In the genomic region with DNA sequence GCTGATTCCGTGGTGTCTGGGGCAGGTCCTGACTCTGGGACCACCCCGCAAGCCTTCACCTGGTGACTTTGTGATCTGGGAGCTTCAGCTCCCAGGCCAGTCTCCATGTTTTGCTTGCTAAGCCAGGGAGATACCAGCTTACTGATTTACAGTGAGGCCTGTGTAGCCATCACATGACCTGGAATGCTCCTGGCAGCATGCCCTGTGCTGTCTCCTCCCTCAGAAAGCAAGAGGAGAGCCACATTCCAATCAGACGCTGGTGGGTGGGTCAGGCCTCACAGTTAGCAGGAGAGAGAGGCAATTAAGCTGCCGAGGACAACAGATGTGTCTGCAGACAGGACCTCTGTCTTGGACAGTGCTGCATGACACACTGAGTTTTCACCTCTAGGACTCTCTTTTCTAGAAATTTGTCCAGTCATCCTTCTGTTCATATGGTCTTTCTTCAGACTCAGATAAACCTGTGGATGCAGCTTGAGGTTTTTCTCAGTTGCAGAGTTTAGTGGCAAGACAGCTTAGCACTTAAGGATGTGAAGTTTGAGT, we compare ENCODE assay signal across 9 cellular contexts. TPM values are rescaled to one million over a fixed set of nuclear protein-coding genes. Genes with fewer than 3 reads are reported as not detected.
DNase-seq lines count a peak whose midpoint lies in the region; ATAC-seq, FAIRE-seq and TF ChIP-seq lines count a peak whose summit lies in the region.
"Had no signal": no experiment of that assay in that cellular context is flagged by ENCODE, and none has a peak within 500 bp of the region (broad histone marks: within the 10 kb centered on the region; RNA-seq: fewer than 3 reads in every experiment).

No MANE protein-coding gene starts in this region.

- 0 out of 2 replicates have a peak, but pooled peaks have one; percentile 48 for TF ChIP-seq RAD21 in HepG2 (CRISPR knock-in tag; IDR thresholded peaks at IDR 0.05)

- POLR2A ChIA-PET in HepG2 (lab: Yijun Ruan, JAX): interaction anchor here (0.7 to 6.7 kb wide), 22 partner anchors 14 to 705 kb away, joined by 3 to 93 read pairs (median 5); a partner anchor contains a TSS

- H3K4me1 ChIP-seq in HepG2 (ENCODE audit: insufficient read depth, low read length) (peaks cover 65% of the 10 kb centered on the region), tibial artery (peaks cover 0 to 10% (median 3%) of the 10 kb centered on the region in 4 donors), spleen (peaks cover 0 to 8% (median 0%) of the 10 kb centered on the region in 6 donors)

- peak overlapping the region; percentile 67 for H3K27ac ChIP-seq in HepG2 (ENCODE audit: extremely low read length, insufficient read depth, low read length)
- H3K27ac ChIP-seq in tibial artery: peak overlapping the region in 1 of 2 donors; percentile 17
- peak overlapping the region in 3 of 8 donors; percentile 27 to 58 (median 30) for H3K27ac ChIP-seq in spleen

- H3K36me3 ChIP-seq in H7 (replicated peaks; ENCODE audit: control insufficient read depth, insufficient read depth, low read length) (no peaks in the 10 kb centered on the region), HepG2 (replicated peaks in 1 of 2; ENCODE audit: control insufficient read depth in 1 of 2, insufficient read depth in 2 of 2, low read length in 2 of 2) (no peaks in the 10 kb centered on the region), tibial artery (peaks cover 0 to 8% (median 0%) of the 10 kb centered on the region in 3 donors), spleen (peaks cover 0 to 25% (median 0%) of the 10 kb centered on the region in 6 donors)

- H3K4me3 ChIP-seq in H7 (ENCODE audit: insufficient read depth, low read depth, low read length) (no peak overlapping the region), HepG2 (replicated peaks in 1 of 3; ENCODE audit: insufficient read depth in 1 of 3, low read depth in 2 of 3, low read length in 3 of 3) (peak overlapping the region in 2 of 3 experiments; percentile 22 to 52; a peak in 3 of 6 replicates), tibial artery (no peak overlapping the region), spleen (no peak overlapping the region)

- peak; percentile 99 for FAIRE-seq in HepG2 (lab: Jason Lieb, UNC)
- FAIRE-seq in GM12892 (lab: Jason Lieb, UNC): no peak

- CTCF ChIA-PET in HepG2 (lab: Yijun Ruan, JAX; ENCODE audit: low intra/inter-chr PET ratio, low total read pairs): no interaction called here

- ATAC-seq in HepG2 (peak; percentile 95), GM19324 (IDR thresholded peaks at IDR 0.05; ENCODE audit: low FRiP score, unreplicated experiment) (no peak)

- H3K79me2 ChIP-seq in HepG2 (ENCODE audit: insufficient read depth, low read length): no peaks in the 10 kb centered on the region

- intact Hi-C loops in HepG2 (cut with micrococcal nuclease; ENCODE audit: unreplicated experiment) (no loop called here), tibial artery (cut with DNase I; ENCODE audit: low total_unique reads) (no loop called here), spleen (cut with DNase I; ENCODE audit: low total_unique reads) (no loop called here)

- 0 out of 2 replicates have a peak, but pooled peaks have one; percentile 21 for TF ChIP-seq CTCF in HepG2 (CRISPR knock-in tag; IDR thresholded peaks at IDR 0.05)
- TF ChIP-seq CTCF in tibial artery (IDR thresholded peaks at IDR 0.05): no peak
- TF ChIP-seq CTCF in spleen (IDR thresholded peaks at IDR 0.05 in 8 of 11, conservative IDR thresholded peaks at IDR 0.05 in 3 of 11): no peak

- H2AFZ ChIP-seq in HepG2 (ENCODE audit: low read length): peak overlapping the region; percentile 81

- H3K27me3 ChIP-seq in H7 (ENCODE audit: control insufficient read depth, insufficient read depth, low read length) (no peaks in the 10 kb centered on the region), HepG2 (ENCODE audit: control insufficient read depth in 1 of 2, insufficient read depth in 2 of 2, low read length in 2 of 2) (no peaks in the 10 kb centered on the region), tibial artery (no peaks in the 10 kb centered on the region), spleen (replicated peaks in 1 of 7) (no peaks in the 10 kb centered on the region)

- no peaks in the 10 kb centered on the region for H4K20me1 ChIP-seq in HepG2 (ENCODE audit: insufficient read depth, low read length)

- peak overlapping the region; percentile 61 for H3K9ac ChIP-seq in HepG2 (ENCODE audit: insufficient read depth, low read depth, low read length)

- in situ Hi-C loops in HepG2 (cut with HindIII; ENCODE audit: extremely low pct_ligation_motif_present, low pct_unique_long_range_greater_than_20kb): loop anchor here (5.0 kb wide), 2 partner anchors 51 to 111 kb away; no protein-coding TSS in a partner anchor

- BruUV-seq in HepG2 (replicated peaks; lab: Mats Ljungman, UMichigan): no TSS peak

- H3K9me3 ChIP-seq in HepG2 (ENCODE audit: low read length) (no peaks in the 10 kb centered on the region), tibial artery (no peaks in the 10 kb centered on the region), spleen (no peaks in the 10 kb centered on the region)

- TF ChIP-seq EP300 in HepG2 (IDR thresholded peaks at IDR 0.05; ENCODE audit: low read depth in 2 of 2, low read length in 2 of 2) (no peak), HepG2 (CRISPR knock-in tag; IDR thresholded peaks at IDR 0.05; ENCODE audit: borderline replicate concordance) (no peak)

- 11% methylated on average over 2 of the region's 4 CpGs for WGBS in HepG2 (ENCODE audit: low lambda C conversion rate)
- WGBS in spleen, 5 donors: 50 to 89% (median 59%) methylated on average over 3 to 4 of the region's 4 CpGs

- peak; percentile 51 for DNase-seq in H7
- peak; percentile 23 for DNase-seq in NCI-H526 treated with DMSO at 0.1 percent for 48 hours (lab: John Stamatoyannopoulos, UW)
- peak; percentile 13 for DNase-seq in cortex of kidney (lab: John Stamatoyannopoulos, UW)
- peak; percentile 94 for DNase-seq in HepG2 (ENCODE audit: low spot score)
- peak; percentile 47 to 75 for DNase-seq in tibial artery
- no peak for DNase-seq in GM12892 (ENCODE audit: insufficient read length)
- no peak for DNase-seq in spleen
- DNase-seq: naive B cell had no signal

- TF ChIP-seq POLR2A in HepG2 (IDR thresholded peaks at IDR 0.05; ENCODE audit: insufficient read depth in 1 of 2, low read depth in 2 of 2, low read length in 2 of 2): peak; percentile 60 to 86
- TF ChIP-seq POLR2A in GM12892 (IDR thresholded peaks at IDR 0.05; ENCODE audit: low read depth, low read length): no peak
- TF ChIP-seq POLR2A in spleen (IDR thresholded peaks at IDR 0.05): no peak

- H3K4me2 ChIP-seq in HepG2 (ENCODE audit: low read depth, low read length): peak overlapping the region; percentile 81

RNA-seq across cellular contexts. Expression of a gene that starts 24.4 kb away (rescaled TPM):
- 36.1 and 37.0 TPM in 2 replicates for total RNA-seq in H7 (2014; rRNA removed; shearing (Covaris generic))
- total RNA-seq in HepG2 (2016; rRNA removed; fragmentation: Illumina TruSeq; extraction: Trizol) (16.6 and 28.4 TPM in 2 replicates), spleen (10 to 100 TPM in 4 of 7 donors, 1 to 10 TPM in 3; 7.7 to 17.7 (median 11.2) TPM)
- total RNA-seq in HepG2 (2016; cell fraction: cytosol; rRNA removed; fragmentation: Illumina TruSeq; extraction: Trizol; ENCODE audit: low read depth): 1.7 and 2.2 TPM in 2 replicates
- total RNA-seq in HepG2 (2016; cell fraction: insoluble cytoplasmic fraction; rRNA removed; fragmentation: Illumina TruSeq; extraction: Trizol): 17.2 and 31.8 TPM in 2 replicates
- total RNA-seq in HepG2 (2016; cell fraction: membrane; rRNA removed; fragmentation: Illumina TruSeq; extraction: Trizol): 9.3 and 10.1 TPM in 2 replicates
- 10.1 and 11.9 TPM in 2 replicates for total RNA-seq in HepG2 (2016; cell fraction: nucleus; rRNA removed; fragmentation: Illumina TruSeq; extraction: Trizol)
- polyA plus RNA-seq in HepG2 (2011; rRNA removed) (9.3 and 13.1 TPM in 2 replicates), spleen (1 to 10 TPM; 4.6 to 5.9 (median 5.3) TPM)
- 5.4 and 8.7 TPM in 2 replicates for polyA plus RNA-seq in HepG2 (2011; cell fraction: cytosol; rRNA removed)
- polyA plus RNA-seq in HepG2 (2011; cell fraction: nucleus; rRNA removed): 4.4 and 7.1 TPM in 2 replicates
- polyA plus RNA-seq in HepG2 (2012): 8.8 and 8.9 TPM in 2 replicates
- 0.66 and 0.72 TPM in 2 replicates for polyA plus RNA-seq in HepG2 (2016; cell fraction: cytosol; fragmentation: Illumina TruSeq; extraction: Trizol; ENCODE audit: low read depth)
- polyA plus RNA-seq in HepG2 (2016; cell fraction: insoluble cytoplasmic fraction; fragmentation: Illumina TruSeq; extraction: Trizol; ENCODE audit: low read depth): 14.1 and 15.7 TPM in 2 replicates
- 3.1 and 3.3 TPM in 2 replicates for polyA plus RNA-seq in HepG2 (2016; cell fraction: membrane; fragmentation: Illumina TruSeq; extraction: Trizol; ENCODE audit: low read depth)
- 15.5 and 16.9 TPM in 2 replicates for polyA plus RNA-seq in HepG2 (2016; cell fraction: nucleus; fragmentation: Illumina TruSeq; extraction: Trizol; ENCODE audit: insufficient read depth, low read depth)
- polyA minus RNA-seq in HepG2 (2011; rRNA and poly(A)+ RNA removed; ENCODE audit: low replicate concordance): 26.1 and 28.0 TPM in 2 replicates
- 20.0 and 22.1 TPM in 2 replicates for polyA minus RNA-seq in HepG2 (2011; cell fraction: cytosol; rRNA and poly(A)+ RNA removed)
- polyA minus RNA-seq in HepG2 (2011; cell fraction: nucleus; rRNA and poly(A)+ RNA removed): 12.6 and 15.0 TPM in 2 replicates
- polyA plus RNA-seq in GM12892 (2012; ENCODE audit: missing spikeins): 11.5 TPM

RNA-seq across cellular contexts. Expression of a gene that starts 37.0 kb away (rescaled TPM):
- total RNA-seq in H7 (2014; rRNA removed; shearing (Covaris generic)): 6.5 and 9.4 TPM in 2 replicates
- total RNA-seq in HepG2 (2016; rRNA removed; fragmentation: Illumina TruSeq; extraction: Trizol): 0.24 and 1.00 TPM in 2 replicates
- total RNA-seq in HepG2 (2016; cell fraction: cytosol; rRNA removed; fragmentation: Illumina TruSeq; extraction: Trizol; ENCODE audit: low read depth): 0.10 and 0.26 TPM in 2 replicates
- 0.27 and 0.78 TPM in 2 replicates for total RNA-seq in HepG2 (2016; cell fraction: insoluble cytoplasmic fraction; rRNA removed; fragmentation: Illumina TruSeq; extraction: Trizol)
- total RNA-seq in HepG2 (2016; cell fraction: membrane; rRNA removed; fragmentation: Illumina TruSeq; extraction: Trizol): 0.24 and 0.56 TPM in 2 replicates
- 1.0 and 1.1 TPM in 2 replicates for total RNA-seq in HepG2 (2016; cell fraction: nucleus; rRNA removed; fragmentation: Illumina TruSeq; extraction: Trizol)
- polyA plus RNA-seq in HepG2 (2011; rRNA removed): 3.7 and 5.6 TPM in 2 replicates
- polyA plus RNA-seq in HepG2 (2011; cell fraction: cytosol; rRNA removed): 3.7 and 4.7 TPM in 2 replicates
- polyA plus RNA-seq in HepG2 (2011; cell fraction: nucleus; rRNA removed): 5.2 TPM in 2 replicates
- 3.3 and 4.0 TPM in 2 replicates for polyA plus RNA-seq in HepG2 (2012)
- 0.16 TPM in 1 of 2 replicates, not detected in the other for polyA plus RNA-seq in HepG2 (2016; cell fraction: cytosol; fragmentation: Illumina TruSeq; extraction: Trizol; ENCODE audit: low read depth)
- polyA plus RNA-seq in HepG2 (2016; cell fraction: insoluble cytoplasmic fraction; fragmentation: Illumina TruSeq; extraction: Trizol; ENCODE audit: low read depth): 0.26 and 0.53 TPM in 2 replicates
- 0.11 and 0.14 TPM in 2 replicates for polyA plus RNA-seq in HepG2 (2016; cell fraction: membrane; fragmentation: Illumina TruSeq; extraction: Trizol; ENCODE audit: low read depth)
- 2.1 and 2.8 TPM in 2 replicates for polyA plus RNA-seq in HepG2 (2016; cell fraction: nucleus; fragmentation: Illumina TruSeq; extraction: Trizol; ENCODE audit: insufficient read depth, low read depth)
- 4.6 and 4.7 TPM in 2 replicates for polyA minus RNA-seq in HepG2 (2011; rRNA and poly(A)+ RNA removed; ENCODE audit: low replicate concordance)
- polyA minus RNA-seq in HepG2 (2011; cell fraction: cytosol; rRNA and poly(A)+ RNA removed): 1.8 and 2.4 TPM in 2 replicates
- polyA minus RNA-seq in HepG2 (2011; cell fraction: nucleus; rRNA and poly(A)+ RNA removed): 2.3 and 4.6 TPM in 2 replicates
- 7.5 TPM for polyA plus RNA-seq in GM12892 (2012; ENCODE audit: missing spikeins)
- total RNA-seq in spleen: 10 to 100 TPM in 1 of 7 donors, 1 to 10 TPM in 6; 5.4 to 13.0 (median 7.8) TPM
- polyA plus RNA-seq in spleen: 10 to 100 TPM in 1 of 3 donors, 1 to 10 TPM in 2; 6.8 to 11.7 (median 8.1) TPM

RNA-seq across cellular contexts. Expression of a gene that starts 49.2 kb away (rescaled TPM):
- total RNA-seq in H7 (2014; rRNA removed; shearing (Covaris generic)): 2.2 and 3.3 TPM in 2 replicates
- total RNA-seq in HepG2 (2016; rRNA removed; fragmentation: Illumina TruSeq; extraction: Trizol) (0.38 and 0.66 TPM in 2 replicates), spleen (10 to 100 TPM in 6 of 7 donors, 1 to 10 TPM in 1; 9.0 to 21.8 (median 15.4) TPM)
- total RNA-seq in HepG2 (2016; cell fraction: cytosol; rRNA removed; fragmentation: Illumina TruSeq; extraction: Trizol; ENCODE audit: low read depth): not detected in 2 replicates
- total RNA-seq in HepG2 (2016; cell fraction: insoluble cytoplasmic fraction; rRNA removed; fragmentation: Illumina TruSeq; extraction: Trizol): 0.41 and 0.86 TPM in 2 replicates
- 0.22 and 0.34 TPM in 2 replicates for total RNA-seq in HepG2 (2016; cell fraction: membrane; rRNA removed; fragmentation: Illumina TruSeq; extraction: Trizol)
- 0.25 and 0.40 TPM in 2 replicates for total RNA-seq in HepG2 (2016; cell fraction: nucleus; rRNA removed; fragmentation: Illumina TruSeq; extraction: Trizol)
- polyA plus RNA-seq in HepG2 (2011; rRNA removed) (0.67 and 1.0 TPM in 2 replicates), spleen (1 to 10 TPM; 1.7 to 6.0 (median 4.8) TPM)
- 0.63 and 0.81 TPM in 2 replicates for polyA plus RNA-seq in HepG2 (2011; cell fraction: cytosol; rRNA removed)
- 0.59 and 0.85 TPM in 2 replicates for polyA plus RNA-seq in HepG2 (2011; cell fraction: nucleus; rRNA removed)
- polyA plus RNA-seq in HepG2 (2012): 1.0 and 1.6 TPM in 2 replicates
- 0.14 and 0.25 TPM in 2 replicates for polyA plus RNA-seq in HepG2 (2016; cell fraction: cytosol; fragmentation: Illumina TruSeq; extraction: Trizol; ENCODE audit: low read depth)
- 0.37 and 0.84 TPM in 2 replicates for polyA plus RNA-seq in HepG2 (2016; cell fraction: insoluble cytoplasmic fraction; fragmentation: Illumina TruSeq; extraction: Trizol; ENCODE audit: low read depth)
- 0.24 and 0.26 TPM in 2 replicates for polyA plus RNA-seq in HepG2 (2016; cell fraction: membrane; fragmentation: Illumina TruSeq; extraction: Trizol; ENCODE audit: low read depth)
- 0.23 and 0.61 TPM in 2 replicates for polyA plus RNA-seq in HepG2 (2016; cell fraction: nucleus; fragmentation: Illumina TruSeq; extraction: Trizol; ENCODE audit: insufficient read depth, low read depth)
- 1.3 and 2.6 TPM in 2 replicates for polyA minus RNA-seq in HepG2 (2011; rRNA and poly(A)+ RNA removed; ENCODE audit: low replicate concordance)
- 0.18 and 0.49 TPM in 2 replicates for polyA minus RNA-seq in HepG2 (2011; cell fraction: cytosol; rRNA and poly(A)+ RNA removed)
- 0.50 and 0.90 TPM in 2 replicates for polyA minus RNA-seq in HepG2 (2011; cell fraction: nucleus; rRNA and poly(A)+ RNA removed)
- polyA plus RNA-seq in GM12892 (2012; ENCODE audit: missing spikeins): not detected

RNA-seq across cellular contexts. Expression of a gene that starts 58.2 kb away (rescaled TPM):
- total RNA-seq in H7 (2014; rRNA removed; shearing (Covaris generic)): not detected in 2 replicates
- 0.29 and 0.32 TPM in 2 replicates for total RNA-seq in HepG2 (2016; rRNA removed; fragmentation: Illumina TruSeq; extraction: Trizol)
- 0.71 and 1.4 TPM in 2 replicates for total RNA-seq in HepG2 (2016; cell fraction: cytosol; rRNA removed; fragmentation: Illumina TruSeq; extraction: Trizol; ENCODE audit: low read depth)
- total RNA-seq in HepG2 (2016; cell fraction: insoluble cytoplasmic fraction; rRNA removed; fragmentation: Illumina TruSeq; extraction: Trizol): 0.48 and 0.80 TPM in 2 replicates
- 0.37 and 0.55 TPM in 2 replicates for total RNA-seq in HepG2 (2016; cell fraction: membrane; rRNA removed; fragmentation: Illumina TruSeq; extraction: Trizol)
- not detected in 2 replicates for total RNA-seq in HepG2 (2016; cell fraction: nucleus; rRNA removed; fragmentation: Illumina TruSeq; extraction: Trizol)
- 2.6 and 5.0 TPM in 2 replicates for polyA plus RNA-seq in HepG2 (2011; rRNA removed)
- 3.4 and 4.2 TPM in 2 replicates for polyA plus RNA-seq in HepG2 (2011; cell fraction: cytosol; rRNA removed)
- 1.4 and 3.5 TPM in 2 replicates for polyA plus RNA-seq in HepG2 (2011; cell fraction: nucleus; rRNA removed)
- polyA plus RNA-seq in HepG2 (2012): 2.6 and 3.0 TPM in 2 replicates
- polyA plus RNA-seq in HepG2 (2016; cell fraction: cytosol; fragmentation: Illumina TruSeq; extraction: Trizol; ENCODE audit: low read depth): 0.71 and 0.88 TPM in 2 replicates
- polyA plus RNA-seq in HepG2 (2016; cell fraction: insoluble cytoplasmic fraction; fragmentation: Illumina TruSeq; extraction: Trizol; ENCODE audit: low read depth): 0.54 and 0.76 TPM in 2 replicates
- polyA plus RNA-seq in HepG2 (2016; cell fraction: membrane; fragmentation: Illumina TruSeq; extraction: Trizol; ENCODE audit: low read depth): 0.31 and 0.54 TPM in 2 replicates
- 1.0 TPM in 1 of 2 replicates, not detected in the other for polyA plus RNA-seq in HepG2 (2016; cell fraction: nucleus; fragmentation: Illumina TruSeq; extraction: Trizol; ENCODE audit: insufficient read depth, low read depth)
- polyA minus RNA-seq in HepG2 (2011; rRNA and poly(A)+ RNA removed; ENCODE audit: low replicate concordance): 2.3 TPM in 1 of 2 replicates, not detected in the other
- not detected in 2 replicates for polyA minus RNA-seq in HepG2 (2011; cell fraction: cytosol; rRNA and poly(A)+ RNA removed)
- polyA minus RNA-seq in HepG2 (2011; cell fraction: nucleus; rRNA and poly(A)+ RNA removed): not detected in 2 replicates
- not detected for polyA plus RNA-seq in GM12892 (2012; ENCODE audit: missing spikeins)
- 1 to 10 TPM in 2 of 7 donors, under 1 TPM in 1, not detected in 4; 0.57 to 1.4 (median 1.1) TPM for total RNA-seq in spleen
- polyA plus RNA-seq in spleen: under 1 TPM; 0.30 to 0.62 (median 0.38) TPM

Comparison
In these comparisons a context has a peak if more than half of its experiments do, and no peak if none do; other contexts are left out.
1. DNase-seq: peak in H7 (single experiment), NCI-H526 treated with DMSO at 0.1 percent for 48 hours (single experiment), cortex of kidney (single experiment), HepG2 (single experiment) and tibial artery (2 of 2); none in GM12892 (single experiment) and spleen (single experiment).
2. H3K4me3 ChIP-seq: peak in HepG2 (2 of 3); none in H7 (single experiment), tibial artery (0 of 2) and spleen (0 of 8).
3. POLR2A ChIP-seq: peak in HepG2 (2 of 2); none in GM12892 (single experiment) and spleen (0 of 3).